ENCODE assay signal across 8 cellular contexts in genomic region chr2:120109186-120110061, GRCh38.
A peak's percentile ranks its signal among the peaks of the same experiment; 100 is the strongest.
DNase-seq lines count a peak whose midpoint lies in the region; ATAC-seq lines count a peak whose summit lies in the region.

No MANE protein-coding gene starts in this region.

- H3K36me3 ChIP-seq in MG63, result no peaks in the 10 kb centered on the region

- H3K4me3 ChIP-seq in MG63, result no peak overlapping the region

- no peaks in the 10 kb centered on the region for H3K27me3 ChIP-seq in MG63

- ATAC-seq in HG03354 (IDR thresholded peaks at IDR 0.05; ENCODE audit: poor library complexity, severe bottlenecking, unreplicated experiment) (peak; percentile 42), GM21381 (IDR thresholded peaks at IDR 0.05; ENCODE audit: unreplicated experiment) (no peak)

- H3K9me3 ChIP-seq in MG63, result no peaks in the 10 kb centered on the region

- DNase-seq in NCI-H510A treated with DMSO at 0.1 percent for 48 hours (lab: John Stamatoyannopoulos, UW) (peak; percentile 24), NCI-H510A (lab: John Stamatoyannopoulos, UW) (no peak), RKO (ENCODE audit: low spot score) (peak; percentile 67), dermis blood vessel endothelial cell (peak; percentile 72), middle frontal gyrus (ENCODE audit: extremely low spot score, low spot score) (peak; percentile 14), MG63 (no peak)

Comparison
In these comparisons a context has a peak if more than half of its experiments do, and no peak if none do; other contexts are left out.
1. DNase-seq: peak in NCI-H510A treated with DMSO at 0.1 percent for 48 hours (single experiment), RKO (single experiment), dermis blood vessel endothelial cell (single experiment) and middle frontal gyrus (single experiment); none in NCI-H510A (single experiment) and MG63 (single experiment).